Comparison of ENCODE assay signal across 10 cellular contexts in the genomic region with DNA sequence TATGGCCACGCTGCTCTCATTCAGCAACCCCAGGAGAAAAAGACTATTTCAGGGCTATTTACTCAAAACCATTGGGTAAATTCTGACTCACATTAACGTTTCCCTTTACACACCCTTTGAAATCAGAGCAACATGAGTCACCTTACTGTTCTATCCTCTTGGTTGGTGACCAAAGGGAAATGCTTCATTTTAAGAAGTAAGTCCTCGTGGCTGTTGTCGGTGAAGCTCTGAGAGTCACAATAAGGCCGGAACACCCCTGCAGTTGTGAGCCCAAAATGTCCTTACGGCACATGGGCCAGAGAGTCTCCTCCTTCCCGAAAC. TPM values are rescaled to one million over a fixed set of nuclear protein-coding genes. Genes with fewer than 3 reads are reported as not detected.
DNase-seq lines count a peak whose midpoint lies in the region; ATAC-seq and TF ChIP-seq lines count a peak whose summit lies in the region.
"Had no signal": no experiment of that assay in that cellular context is flagged by ENCODE, and none has a peak within 500 bp of the region (broad histone marks: within the 10 kb centered on the region; RNA-seq: fewer than 3 reads in every experiment).

No MANE protein-coding gene starts in this region.

- no peak overlapping the region for H3K4me3 ChIP-seq in GM23338
- no peak overlapping the region for H3K4me3 ChIP-seq in skeletal muscle satellite cell (ENCODE audit: low read length)
- H3K4me3 ChIP-seq: GM12878 had no signal

- H3K79me2 ChIP-seq in GM23338 (replicated peaks; ENCODE audit: insufficient read depth), result no peaks in the 10 kb centered on the region

- TF ChIP-seq CTCF in GM23338 (conservative IDR thresholded peaks at IDR 0.05; ENCODE audit: low read depth in 2 of 2) (no peak), RWPE1 (conservative IDR thresholded peaks at IDR 0.05; ENCODE audit: low read depth) (no peak)

- ATAC-seq in GM23338, result no peak
- no peak for ATAC-seq in HG03571 (IDR thresholded peaks at IDR 0.05; ENCODE audit: unreplicated experiment)
- ATAC-seq: GM12878 had no signal

- DNase-seq in GM23338 (ENCODE audit: low spot score) (no peak), RWPE1 (ENCODE audit: low spot score) (peak; percentile 87), fibroblast of the conjunctiva (ENCODE audit: low read depth) (peak; percentile 73), HuH-7 (ENCODE audit: low spot score) (no peak), NCI-H2081 treated with DMSO at 0.1 percent for 48 hours (lab: John Stamatoyannopoulos, UW) (no peak)
- DNase-seq in activated effector memory CD4-positive, alpha-beta T cell treated with anti-CD3 and anti-CD28 coated beads, Interleukin-2, amount 50 U/mL, for 16 hours, result no peak
- DNase-seq: NCI-H2029 had no signal

- peaks cover 4% of the 10 kb centered on the region; the same call in 1 of the 2 replicates for H3K9me2 ChIP-seq in GM23338 (ENCODE audit: insufficient read depth)

- POLR2A ChIA-PET in RWPE1 (lab: Yijun Ruan, JAX; ENCODE audit: low non-redundant PET), result no interaction called here

- no peaks in the 10 kb centered on the region for H3K36me3 ChIP-seq in GM23338 (ENCODE audit: insufficient read depth)
- no peaks in the 10 kb centered on the region for H3K36me3 ChIP-seq in skeletal muscle satellite cell (ENCODE audit: insufficient read depth, low read length)

- H3K9me3 Mint-ChIP-seq in GM23338, result peaks cover 11% of the 10 kb centered on the region

- H3K4me3 Mint-ChIP-seq in GM23338, result no peak overlapping the region

- peak overlapping the region; percentile 30 for H3K9ac ChIP-seq in skeletal muscle satellite cell (ENCODE audit: low read depth, low read length)

- H3K4me1 ChIP-seq in GM23338 (ENCODE audit: insufficient read depth) (peaks cover 10% of the 10 kb centered on the region; the same call in 1 of the 2 replicates), skeletal muscle satellite cell (ENCODE audit: control insufficient read depth, insufficient read depth, low read length) (peaks cover 20% of the 10 kb centered on the region)

- H3K4me2 ChIP-seq in GM23338 (no peak overlapping the region), skeletal muscle satellite cell (ENCODE audit: low read length) (peak overlapping the region; percentile 31)

- no peak overlapping the region for H3K27ac ChIP-seq in GM23338 (ENCODE audit: low read depth)
- peak overlapping the region; percentile 80 for H3K27ac ChIP-seq in RWPE1

- H3K27me3 ChIP-seq in GM23338 (ENCODE audit: insufficient read depth) (no peaks in the 10 kb centered on the region), skeletal muscle satellite cell (ENCODE audit: control insufficient read depth, insufficient read depth, low read length) (no peaks in the 10 kb centered on the region)

- no peaks in the 10 kb centered on the region for H3F3A ChIP-seq in GM23338 (replicated peaks; ENCODE audit: low read depth)

- H2AFZ ChIP-seq in GM23338, result peak overlapping the region; percentile 84

- H3K27ac Mint-ChIP-seq in GM23338, result no peak overlapping the region

- H3K4me1 Mint-ChIP-seq in GM23338, result peaks cover 20% of the 10 kb centered on the region

- CTCF ChIA-PET in RWPE1 (lab: Yijun Ruan, JAX), result no interaction called here

- no peaks in the 10 kb centered on the region for H4K20me1 ChIP-seq in GM23338 (replicated peaks; ENCODE audit: insufficient read depth)

- H3K27me3 Mint-ChIP-seq in GM23338 (ENCODE audit: insufficient read depth, low read depth, poor library complexity), result peaks cover 9% of the 10 kb centered on the region

- no peaks in the 10 kb centered on the region for H3K9me3 ChIP-seq in skeletal muscle satellite cell (replicated peaks; ENCODE audit: low read length)

- peaks cover 8% of the 10 kb centered on the region for H3K36me3 Mint-ChIP-seq in GM23338 (ENCODE audit: low read depth)

TF ChIP-seq in GM23338, 12 proteins besides CTCF, POLR2A, EP300 and RAD21:
- TF ChIP-seq JUNB (IDR thresholded peaks at IDR 0.05; ENCODE audit: unreplicated experiment) (no peak), POLR2AphosphoS5 (IDR thresholded peaks at IDR 0.05; ENCODE audit: low read depth) (no peak), ZNF114 (CRISPR knock-in tag; IDR thresholded peaks at IDR 0.05) (no peak)

RNA-seq across cellular contexts. Expression of a gene that starts 56.3 kb away (rescaled TPM):
- total RNA-seq in GM23338 (2014; rRNA removed; shearing (Covaris generic)), result 62.8 and 67.2 TPM in 2 replicates
- polyA plus RNA-seq in GM23338 (2016; fragmentation: Nextera tagmentation; extraction: Ambion mirVana), result 103 and 110 TPM in 2 replicates
- 6.6 and 14.9 TPM in 2 replicates for total RNA-seq in skeletal muscle satellite cell (2012; rRNA removed)

Comparison
In these comparisons a context has a peak if more than half of its experiments do, and no peak if none do; other contexts are left out.
1. DNase-seq: peak in RWPE1 (single experiment) and fibroblast of the conjunctiva (single experiment); none in GM23338 (single experiment), activated effector memory CD4-positive, alpha-beta T cell treated with anti-CD3 and anti-CD28 coated beads, Interleukin-2, amount 50 U/mL, for 16 hours (single experiment), HuH-7 (single experiment) and NCI-H2081 treated with DMSO at 0.1 percent for 48 hours (single experiment).